Comparison of ENCODE assay signal across 19 cellular contexts in the genomic region with DNA sequence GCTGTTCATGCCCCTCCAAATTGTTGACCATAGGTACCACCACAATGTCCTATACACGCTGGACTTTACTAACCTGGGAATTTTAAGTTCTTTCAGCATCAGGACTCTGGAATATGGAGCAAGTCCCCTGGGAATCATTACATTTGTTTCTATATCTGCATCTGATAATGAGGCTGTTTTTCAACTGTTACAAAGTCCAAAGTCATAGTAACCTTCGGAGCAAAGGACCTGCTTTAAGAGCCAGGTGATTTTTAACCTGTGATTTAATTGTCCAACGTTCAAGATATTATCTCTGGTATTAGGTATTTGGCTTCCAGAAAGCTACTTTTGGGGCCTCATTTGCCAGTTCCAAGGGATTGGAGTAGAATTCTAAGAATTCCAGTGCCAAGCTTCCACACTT. TPM values are rescaled to one million over a fixed set of nuclear protein-coding genes. Genes with fewer than 3 reads are reported as not detected.
DNase-seq lines count a peak whose midpoint lies in the region; ATAC-seq and TF ChIP-seq lines count a peak whose summit lies in the region.
"Had no signal": no experiment of that assay in that cellular context is flagged by ENCODE, and none has a peak within 500 bp of the region (broad histone marks: within the 10 kb centered on the region; RNA-seq: fewer than 3 reads in every experiment).

No MANE protein-coding gene starts in this region.

- H3K27me3 Mint-ChIP-seq in T-helper 2 cell treated with Interferon-gamma antibody and Interleukin-4, amounts not matched to agents 5 μg/mL and 100 μg/mL, for 36 hours (ENCODE audit: low read depth), result peaks cover 15% of the 10 kb centered on the region
- H3K27me3 Mint-ChIP-seq: B cell had no signal

- H3K27ac ChIP-seq in left ventricle myocardium inferior (replicated peaks), result peak overlapping the region; percentile 57
- peak overlapping the region in 4 of 12 donors; percentile 55 to 69 (median 65) for H3K27ac ChIP-seq in heart left ventricle
- H3K27ac ChIP-seq in right lobe of liver, result peak overlapping the region in 2 of 3 donors; percentile 3 to 48
- no peak overlapping the region for H3K27ac ChIP-seq in adrenal gland
- H3K27ac ChIP-seq: 22Rv1, BLaER1, C4-2B had no signal

- intact Hi-C loops in left ventricle myocardium inferior (cut with micrococcal nuclease), result no loop called here
- intact Hi-C loops in heart left ventricle (cut with DNase I), result loop anchor here in 1 of 10 donors (5.0 kb wide), 1 partner anchor 36 kb away; no protein-coding TSS in a partner anchor
- intact Hi-C loops in right lobe of liver (cut with DNase I), result no loop called here
- intact Hi-C loops in adrenal gland (cut with DNase I), result no loop called here

- H3K27me3 ChIP-seq in left ventricle myocardium inferior (ENCODE audit: low read depth) (no peaks in the 10 kb centered on the region), heart left ventricle (no peaks in the 10 kb centered on the region), right lobe of liver (no peaks in the 10 kb centered on the region), adrenal gland (no peaks in the 10 kb centered on the region)
- H3K27me3 ChIP-seq: BLaER1 had no signal

- in situ Hi-C loops in KBM-7 (cut with MboI; ENCODE audit: low pct_unique_long_range_greater_than_20kb, low sequenced_read_pairs), result no loop called here

- H3K9me3 ChIP-seq in left ventricle myocardium inferior (replicated peaks) (no peaks in the 10 kb centered on the region), heart left ventricle (no peaks in the 10 kb centered on the region), right lobe of liver (no peaks in the 10 kb centered on the region), adrenal gland (replicated peaks in 1 of 3) (no peaks in the 10 kb centered on the region)
- H3K9me3 ChIP-seq: Caco-2 had no signal

- no peak overlapping the region for H3K4me3 Mint-ChIP-seq in T-helper 2 cell treated with Interferon-gamma antibody and Interleukin-4, amounts not matched to agents 5 μg/mL and 100 μg/mL, for 36 hours
- H3K4me3 Mint-ChIP-seq: B cell; CD8-positive, alpha-beta T cell had no signal

- whole genome bisulfite sequencing in heart left ventricle, 4 donors, result 64 to 76% (median 69%) methylated on average over 3 of the region's 3 CpGs
- WGBS in right lobe of liver (ENCODE audit: insufficient coverage, low coverage, low lambda C conversion rate, missing lambda C conversion rate), result 26% methylated on average over 3 of the region's 3 CpGs
- 82 to 90% (median 84%) methylated on average over 3 of the region's 3 CpGs for WGBS in adrenal gland, 4 donors

- ATAC-seq in heart left ventricle (no peak), left lobe of liver (peak; percentile 74), right lobe of liver (peak; percentile 57 to 73 (median 65))
- ATAC-seq: CD8-positive, alpha-beta T cell had no signal

- H3K4me1 Mint-ChIP-seq in T-helper 2 cell treated with Interferon-gamma antibody and Interleukin-4, amounts not matched to agents 5 μg/mL and 100 μg/mL, for 36 hours (ENCODE audit: low read depth), result peaks cover 4% of the 10 kb centered on the region
- H3K4me1 Mint-ChIP-seq: B cell had no signal

- no peaks in the 10 kb centered on the region for H3K9me3 Mint-ChIP-seq in T-helper 2 cell treated with Interferon-gamma antibody and Interleukin-4, amounts not matched to agents 5 μg/mL and 100 μg/mL, for 36 hours
- H3K9me3 Mint-ChIP-seq: CD8-positive, alpha-beta T cell had no signal

- no peak overlapping the region for H3K27ac Mint-ChIP-seq in T-helper 2 cell treated with Interferon-gamma antibody and Interleukin-4, amounts not matched to agents 5 μg/mL and 100 μg/mL, for 36 hours
- H3K27ac Mint-ChIP-seq: B cell; CD4-positive, CD25-positive, alpha-beta regulatory T cell; CD8-positive, alpha-beta T cell had no signal

- no peak overlapping the region for H3K4me3 ChIP-seq in left ventricle myocardium inferior
- H3K4me3 ChIP-seq in heart left ventricle, result no peak overlapping the region
- H3K4me3 ChIP-seq in right lobe of liver, result no peak overlapping the region
- no peak overlapping the region for H3K4me3 ChIP-seq in adrenal gland
- H3K4me3 ChIP-seq: BLaER1 had no signal

- H3K36me3 Mint-ChIP-seq in T-helper 2 cell treated with Interferon-gamma antibody and Interleukin-4, amounts not matched to agents 5 μg/mL and 100 μg/mL, for 36 hours (ENCODE audit: low read depth), result no peaks in the 10 kb centered on the region
- H3K36me3 Mint-ChIP-seq: CD4-positive, CD25-positive, alpha-beta regulatory T cell; CD8-positive, alpha-beta T cell had no signal

- no peak for TF ChIP-seq POLR2A in heart left ventricle (IDR thresholded peaks at IDR 0.05)
- TF ChIP-seq POLR2A in right lobe of liver (IDR thresholded peaks at IDR 0.05), result no peak
- TF ChIP-seq POLR2A in adrenal gland (IDR thresholded peaks at IDR 0.05), result no peak

- H3K4me1 ChIP-seq in left ventricle myocardium inferior (peaks cover 52% of the 10 kb centered on the region), heart left ventricle (peaks cover 0 to 47% (median 24%) of the 10 kb centered on the region in 12 donors), right lobe of liver (peaks cover 0 to 20% (median 5%) of the 10 kb centered on the region in 4 donors), adrenal gland (replicated peaks in 1 of 2) (peaks cover 0 to 5% of the 10 kb centered on the region in 2 donors)
- H3K4me1 ChIP-seq: Caco-2 had no signal

- DNase-seq in left ventricle myocardium inferior (no peak), heart left ventricle (no peak), left lobe of liver (ENCODE audit: low spot score) (no peak), right lobe of liver (no peak), NCI-H345 (lab: John Stamatoyannopoulos, UW) (no peak), adrenal gland (no peak), KBM-7 (no peak)
- DNase-seq in T-helper 2 cell treated with Interferon-gamma antibody and Interleukin-4, amounts not matched to agents 5 μg/mL and 100 μg/mL, for 36 hours (ENCODE audit: low spot score), result no peak
- DNase-seq: Caco-2; CD4-positive, CD25-positive, alpha-beta regulatory T cell; CD8-positive, alpha-beta T cell; DMS153; DND-41; H7; HCEC 1CT had no signal

- H3K36me3 ChIP-seq in left ventricle myocardium inferior, result no peaks in the 10 kb centered on the region
- no peaks in the 10 kb centered on the region for H3K36me3 ChIP-seq in heart left ventricle
- H3K36me3 ChIP-seq in right lobe of liver, result no peaks in the 10 kb centered on the region
- H3K36me3 ChIP-seq in adrenal gland (replicated peaks in 1 of 2), result no peaks in the 10 kb centered on the region
- H3K36me3 ChIP-seq: BLaER1 had no signal

- TF ChIP-seq CTCF in left ventricle myocardium inferior (IDR thresholded peaks at IDR 0.05; ENCODE audit: borderline replicate concordance) (no peak), heart left ventricle (IDR thresholded peaks at IDR 0.05) (no peak), right lobe of liver (IDR thresholded peaks at IDR 0.05) (no peak), adrenal gland (IDR thresholded peaks at IDR 0.05) (no peak)

RNA-seq across cellular contexts. Expression of a gene that starts 7.5 kb away (rescaled TPM):
- total RNA-seq in left ventricle myocardium inferior (16.8 TPM), heart left ventricle (10 to 100 TPM; 13.8 to 26.5 (median 20.8) TPM), left lobe of liver (9.7 TPM), right lobe of liver (10 to 100 TPM in 3 of 6 experiments, 1 to 10 TPM in 3; 9.1 to 11.0 (median 9.9) TPM), adrenal gland (10 to 100 TPM; 13.0 to 29.2 (median 18.4) TPM)
- polyA plus RNA-seq in heart left ventricle (10 to 100 TPM in 1 of 2 donors, 1 to 10 TPM in 1; 8.6 to 18.4 TPM), adrenal gland (10 to 100 TPM in 1 of 3 donors, 1 to 10 TPM in 2; 7.1 to 30.4 (median 7.9) TPM)

Comparison
In these comparisons a context has a peak if more than half of its experiments do, and no peak if none do; other contexts are left out.
1. H3K27ac ChIP-seq: peak in left ventricle myocardium inferior (single experiment) and right lobe of liver (2 of 3); none in adrenal gland (0 of 5).
2. ATAC-seq: peak in left lobe of liver (single experiment) and right lobe of liver (4 of 4); none in heart left ventricle (0 of 4).